Comparison of ENCODE assay signal across 12 cellular contexts in genomic region chr18:31506024-31506742, GRCh38. TPM values are rescaled to one million over a fixed set of nuclear protein-coding genes. Genes with fewer than 3 reads are reported as not detected.
DNase-seq lines count a peak whose midpoint lies in the region; ATAC-seq and TF ChIP-seq lines count a peak whose summit lies in the region.
"Had no signal": no experiment of that assay in that cellular context is flagged by ENCODE, and none has a peak within 500 bp of the region (broad histone marks: within the 10 kb centered on the region; RNA-seq: fewer than 3 reads in every experiment).

No MANE protein-coding gene starts in this region.

- H3K27ac ChIP-seq in adrenal gland: no peak overlapping the region
- H3K27ac ChIP-seq in heart left ventricle: no peak overlapping the region
- H3K27ac ChIP-seq: suprapubic skin had no signal

- H3K9me3 Mint-ChIP-seq in HFFc6: peaks cover 10% of the 10 kb centered on the region
- H3K9me3 Mint-ChIP-seq: activated CD4-positive, alpha-beta T cell treated with anti-CD3 and anti-CD28 coated beads, Interleukin-2, amount 10 ng/mL, durations not matched to agents 24 days and 14 days had no signal

- TF ChIP-seq RAD21 in Ishikawa (IDR thresholded peaks at IDR 0.05; ENCODE audit: low read depth): 0 out of 2 replicates have a peak, but pooled peaks have one; percentile 17

- TF ChIP-seq CTCF in adrenal gland (IDR thresholded peaks at IDR 0.05): peak in 4 of 6 experiments; percentile 19 to 43 (median 28)
- TF ChIP-seq CTCF in heart left ventricle (IDR thresholded peaks at IDR 0.05): peak; percentile 15 to 65 (median 50)
- no peak; the same call in 1 of the 2 replicates for TF ChIP-seq CTCF in HFFc6 (IDR thresholded peaks at IDR 0.05)

- no peaks in the 10 kb centered on the region for H3K4me1 Mint-ChIP-seq in HFFc6 (ENCODE audit: low read depth)
- H3K4me1 Mint-ChIP-seq: activated CD4-positive, alpha-beta T cell treated with anti-CD3 and anti-CD28 coated beads, Interleukin-2, amount 10 ng/mL, durations not matched to agents 24 days and 14 days had no signal

- H3K9me3 ChIP-seq in adrenal gland (replicated peaks in 1 of 3) (no peaks in the 10 kb centered on the region), heart left ventricle (peaks cover 0 to 10% (median 0%) of the 10 kb centered on the region in 12 donors)
- H3K9me3 ChIP-seq: suprapubic skin had no signal

- H3K27ac Mint-ChIP-seq in HFFc6: no peak overlapping the region
- H3K27ac Mint-ChIP-seq: activated CD4-positive, alpha-beta T cell treated with anti-CD3 and anti-CD28 coated beads, Interleukin-2, amount 10 ng/mL, durations not matched to agents 24 days and 14 days had no signal

- H3K36me3 ChIP-seq in adrenal gland (replicated peaks in 1 of 2) (no peaks in the 10 kb centered on the region), heart left ventricle (no peaks in the 10 kb centered on the region)
- H3K36me3 ChIP-seq: suprapubic skin had no signal

- H3K4me3 Mint-ChIP-seq in HFFc6: no peak overlapping the region
- H3K4me3 Mint-ChIP-seq: activated CD4-positive, alpha-beta T cell treated with anti-CD3 and anti-CD28 coated beads, Interleukin-2, amount 10 ng/mL, durations not matched to agents 24 days and 14 days had no signal

- H3K4me1 ChIP-seq in adrenal gland (replicated peaks in 1 of 2) (no peaks in the 10 kb centered on the region), heart left ventricle (peaks cover 0 to 6% (median 0%) of the 10 kb centered on the region in 12 donors)

- ATAC-seq in heart left ventricle (no peak), HG03135 (IDR thresholded peaks at IDR 0.05; ENCODE audit: unreplicated experiment) (no peak)

- H3K4me3 ChIP-seq in adrenal gland (no peak overlapping the region), heart left ventricle (no peak overlapping the region)
- H3K4me3 ChIP-seq: suprapubic skin had no signal

- TF ChIP-seq EP300 in Ishikawa (IDR thresholded peaks at IDR 0.05; ENCODE audit: borderline replicate concordance): no peak

- no peak for TF ChIP-seq POLR2A in adrenal gland (IDR thresholded peaks at IDR 0.05)
- no peak for TF ChIP-seq POLR2A in heart left ventricle (IDR thresholded peaks at IDR 0.05)

- no peaks in the 10 kb centered on the region for H3K27me3 Mint-ChIP-seq in HFFc6 (ENCODE audit: insufficient read depth)

- no peaks in the 10 kb centered on the region for H3K36me3 Mint-ChIP-seq in HFFc6 (ENCODE audit: low read depth)

- WGBS in adrenal gland, 4 donors: 43 to 53% (median 48%) methylated on average over 5 of the region's 5 CpGs
- WGBS in heart left ventricle, 4 donors: 59 to 64% (median 61%) methylated on average over 5 of the region's 5 CpGs

- intact Hi-C loops in adrenal gland (cut with DNase I) (no loop called here), heart left ventricle (cut with DNase I) (loop anchor here in 4 of 10 donors (5.0 to 10.0 kb wide), 6 partner anchors 81 to 511 kb away; no protein-coding TSS in a partner anchor)

- peak in 1 of 7 donors; percentile 7 for DNase-seq in adrenal gland
- no peak for DNase-seq in heart left ventricle
- DNase-seq in pons (ENCODE audit: low spot score): peak; percentile 19
- DNase-seq in HFFc6: no peak
- DNase-seq in iPS-NIHi11 (ENCODE audit: low spot score): no peak
- DNase-seq in NCI-H446 (lab: John Stamatoyannopoulos, UW): no peak
- DNase-seq: activated CD4-positive, alpha-beta T cell treated with anti-CD3 and anti-CD28 coated beads, Interleukin-2, amount 10 ng/mL, durations not matched to agents 24 days and 14 days; NCI-H1048; stimulated activated CD4-positive, alpha-beta T cell treated with anti-CD3 and anti-CD28 coated beads, Interleukin-4, amount 100 ng/mL, for 24 hours had no signal

- H3K27me3 ChIP-seq in adrenal gland: peaks cover 2% of the 10 kb centered on the region
- H3K27me3 ChIP-seq in heart left ventricle: no peaks in the 10 kb centered on the region
- H3K27me3 ChIP-seq: suprapubic skin had no signal

TF ChIP-seq in Ishikawa, 13 proteins besides CTCF, POLR2A, EP300 and RAD21:
- TF ChIP-seq EGR1 (IDR thresholded peaks at IDR 0.05): no peak
- no peak for TF ChIP-seq CREB1 (IDR thresholded peaks at IDR 0.05; ENCODE audit: low read depth)
- TF ChIP-seq FOXM1 (IDR thresholded peaks at IDR 0.05; ENCODE audit: borderline replicate concordance, low read depth): no peak
- TF ChIP-seq TAF1 (IDR thresholded peaks at IDR 0.05; ENCODE audit: low read depth): no peak
- no peak for TF ChIP-seq ZBTB7A (IDR thresholded peaks at IDR 0.05; ENCODE audit: low read depth)
- no peak for TF ChIP-seq YY1 (IDR thresholded peaks at IDR 0.05; ENCODE audit: low read depth)
- no peak for TF ChIP-seq TCF12 (IDR thresholded peaks at IDR 0.05; ENCODE audit: low read depth)
- no peak for TF ChIP-seq NFIC (IDR thresholded peaks at IDR 0.05)
- TF ChIP-seq MAX (IDR thresholded peaks at IDR 0.05): no peak
- no peak for TF ChIP-seq CEBPB (IDR thresholded peaks at IDR 0.05)

RNA-seq across cellular contexts. Expression of gene DSG2, which starts 8.2 kb away (rescaled TPM):
- total RNA-seq in adrenal gland (1 to 10 TPM in 6 of 8 donors, under 1 TPM in 2; 0.56 to 6.8 (median 2.2) TPM), heart left ventricle (10 to 100 TPM; 36.0 to 54.4 (median 41.4) TPM)
- polyA plus RNA-seq in adrenal gland (1 to 10 TPM in 1 of 3 donors, under 1 TPM in 2; 0.32 to 2.3 (median 0.74) TPM), heart left ventricle (10 to 100 TPM; 10.1 to 21.9 TPM)
- total RNA-seq in HFFc6 (2021; fragmentation: NEBNext Ultra II Directional; extraction: Animal tissue kit (Norgen Biotek cat#: 25700)): not detected

RNA-seq across cellular contexts. Expression of gene DSG3, which starts 58.6 kb away (rescaled TPM):
- under 1 TPM in 1 of 8 donors, not detected in 7; 0.04 TPM for total RNA-seq in adrenal gland
- under 1 TPM in 2 of 3 donors, not detected in 1; 0.08 to 0.17 TPM for polyA plus RNA-seq in adrenal gland
- total RNA-seq in heart left ventricle: under 1 TPM in 1 of 9 donors, not detected in 8; 0.07 TPM
- polyA plus RNA-seq in heart left ventricle: under 1 TPM in 1 of 2 donors, not detected in 1; 0.01 TPM
- not detected for total RNA-seq in HFFc6 (2021; fragmentation: NEBNext Ultra II Directional; extraction: Animal tissue kit (Norgen Biotek cat#: 25700))
- total RNA-seq: activated CD4-positive, alpha-beta T cell treated with anti-CD3 and anti-CD28 coated beads, Interleukin-2, amount 10 ng/mL, durations not matched to agents 24 days and 14 days had no signal

Comparison
In these comparisons a context has a peak if more than half of its experiments do, and no peak if none do; other contexts are left out.
1. RNA of gene DSG2, which starts 8.2 kb away (total RNA-seq): 36.0 to 54.4 TPM in heart left ventricle; 0.56 to 6.8 TPM in adrenal gland and not detected in HFFc6; every median in the first group is over 4 times any median in the second.